Comparison of ENCODE assay signal across 36 cellular contexts in genomic region chrX:137040113-137040794, GRCh38. TPM values are rescaled to one million over a fixed set of nuclear protein-coding genes. Genes with fewer than 3 reads are reported as not detected.
"Had no signal": no experiment of that assay in that cellular context is flagged by ENCODE, and none has a peak within 500 bp of the region (broad histone marks: within the 10 kb centered on the region; RNA-seq: fewer than 3 reads in every experiment).

No MANE protein-coding gene starts in this region.

- ATAC-seq: activated CD8-positive, alpha-beta T cell treated with anti-CD3 and anti-CD28 coated beads for 36 hours; activated T-cell treated with anti-CD3 and anti-CD28 coated beads, Interleukin-2, amount 50 U/mL, for 4 hours; activated T-helper 17 cell treated with anti-CD3 and anti-CD28 coated beads, Interleukin-2, amount 50 U/mL, for 72 hours; gastroesophageal sphincter; heart right ventricle; WTC11 had no signal

- H3K4me3 ChIP-seq: breast epithelium, cardiac muscle cell, colonic mucosa, esophagus squamous epithelium, gastroesophageal sphincter, heart right ventricle, hepatocyte had no signal

- H3K27ac Mint-ChIP-seq: activated CD8-positive, alpha-beta T cell treated with anti-CD3 and anti-CD28 coated beads for 36 hours; activated naive CD8-positive, alpha-beta T cell; activated T-helper 17 cell treated with anti-CD3 and anti-CD28 coated beads, Interleukin-2, amount 50 U/mL, for 72 hours; brain; WTC11 had no signal

- H3K36me3 ChIP-seq: breast epithelium, cardiac muscle cell, colonic mucosa, esophagus squamous epithelium, gastroesophageal sphincter, heart right ventricle had no signal

- H3K4me2 ChIP-seq: hepatocyte had no signal

- H2AFZ ChIP-seq: hepatocyte had no signal

- H3K27ac ChIP-seq: breast epithelium, cardiac muscle cell, colonic mucosa, epithelial cell of prostate, esophagus squamous epithelium, gastroesophageal sphincter, heart right ventricle, hepatocyte, VCaP had no signal

- H3K9me3 Mint-ChIP-seq: activated CD8-positive, alpha-beta T cell treated with anti-CD3 and anti-CD28 coated beads for 36 hours; activated T-cell treated with anti-CD3 and anti-CD28 coated beads, Interleukin-2, amount 50 U/mL, for 4 hours; activated T-helper 17 cell treated with anti-CD3 and anti-CD28 coated beads, Interleukin-2, amount 50 U/mL, for 72 hours; brain; WTC11 had no signal

- H3K9me3 ChIP-seq: breast epithelium, colonic mucosa, esophagus squamous epithelium, gastroesophageal sphincter, heart right ventricle had no signal

- H3K4me1 ChIP-seq: breast epithelium, colonic mucosa, esophagus squamous epithelium, gastroesophageal sphincter, heart right ventricle had no signal

- H3K27me3 ChIP-seq: colonic mucosa, gastroesophageal sphincter had no signal

- H3K4me1 Mint-ChIP-seq: activated T-helper 17 cell treated with anti-CD3 and anti-CD28 coated beads, Interleukin-2, amount 50 U/mL, for 72 hours; brain; WTC11 had no signal

- H3K79me2 ChIP-seq: hepatocyte had no signal

- DNase-seq: activated CD4-positive, alpha-beta T cell treated with anti-CD3 and anti-CD28 coated beads for 1 hour; activated CD4-positive, alpha-beta T cell treated with anti-CD3 and anti-CD28 coated beads for 4 hours; activated CD4-positive, alpha-beta T cell treated with anti-CD3 and anti-CD28 coated beads, Interleukin-2, amount 50 U/mL, for 1 hour; activated CD4-positive, alpha-beta T cell treated with anti-CD3 and anti-CD28 coated beads, Interleukin-2, amount 50 U/mL, for 48 hours; activated CD8-positive, alpha-beta memory T cell treated with anti-CD3 and anti-CD28 coated beads for 24 hours; activated CD8-positive, alpha-beta T cell treated with anti-CD3 and anti-CD28 coated beads for 36 hours; activated effector memory CD4-positive, alpha-beta T cell treated with Interleukin-2 at 50 U/mL for 16 hours; activated gamma-delta T cell treated with Interleukin-2 at 50 U/mL for 16 hours; activated naive CD4-positive, alpha-beta T cell treated with anti-CD3 and anti-CD28 coated beads, Interleukin-2, amount 50 U/mL, for 16 hours; activated naive CD4-positive, alpha-beta T cell treated with Interleukin-2 at 50 U/mL for 16 hours; activated T-cell treated with anti-CD3 and anti-CD28 coated beads, Interleukin-2, amount 50 U/mL, for 4 hours; amniotic stem cell; aorta; central memory CD4-positive, alpha-beta T cell; cerebellar nuclear complex; colonic mucosa; effector CD8-positive, alpha-beta T cell; esophagus squamous epithelium; foreskin melanocyte; heart right ventricle; T-helper 2 cell had no signal

- H3K36me3 Mint-ChIP-seq: activated naive CD8-positive, alpha-beta T cell; brain; WTC11 had no signal

- H3K4me3 Mint-ChIP-seq: activated CD8-positive, alpha-beta T cell treated with anti-CD3 and anti-CD28 coated beads for 36 hours; activated naive CD8-positive, alpha-beta T cell; activated T-cell treated with anti-CD3 and anti-CD28 coated beads, Interleukin-2, amount 50 U/mL, for 4 hours; activated T-helper 17 cell treated with anti-CD3 and anti-CD28 coated beads, Interleukin-2, amount 50 U/mL, for 72 hours; brain; WTC11 had no signal

RNA-seq across cellular contexts. Expression of gene GPR101, which starts 6.5 kb away (rescaled TPM):
- total RNA-seq: activated CD8-positive, alpha-beta T cell treated with anti-CD3 and anti-CD28 coated beads for 36 hours; activated T-cell treated with anti-CD3 and anti-CD28 coated beads, Interleukin-2, amount 50 U/mL, for 4 hours; activated T-helper 17 cell treated with anti-CD3 and anti-CD28 coated beads, Interleukin-2, amount 50 U/mL, for 72 hours; aorta; breast epithelium; cardiac muscle cell; colonic mucosa; dermis microvascular lymphatic vessel endothelial cell; endothelial cell of umbilical vein; esophagus squamous epithelium; fibroblast of lung; fibroblast of villous mesenchyme; gastroesophageal sphincter; glomerular endothelial cell; heart right ventricle; hepatocyte; WTC11 had no signal
